In the genomic region with DNA sequence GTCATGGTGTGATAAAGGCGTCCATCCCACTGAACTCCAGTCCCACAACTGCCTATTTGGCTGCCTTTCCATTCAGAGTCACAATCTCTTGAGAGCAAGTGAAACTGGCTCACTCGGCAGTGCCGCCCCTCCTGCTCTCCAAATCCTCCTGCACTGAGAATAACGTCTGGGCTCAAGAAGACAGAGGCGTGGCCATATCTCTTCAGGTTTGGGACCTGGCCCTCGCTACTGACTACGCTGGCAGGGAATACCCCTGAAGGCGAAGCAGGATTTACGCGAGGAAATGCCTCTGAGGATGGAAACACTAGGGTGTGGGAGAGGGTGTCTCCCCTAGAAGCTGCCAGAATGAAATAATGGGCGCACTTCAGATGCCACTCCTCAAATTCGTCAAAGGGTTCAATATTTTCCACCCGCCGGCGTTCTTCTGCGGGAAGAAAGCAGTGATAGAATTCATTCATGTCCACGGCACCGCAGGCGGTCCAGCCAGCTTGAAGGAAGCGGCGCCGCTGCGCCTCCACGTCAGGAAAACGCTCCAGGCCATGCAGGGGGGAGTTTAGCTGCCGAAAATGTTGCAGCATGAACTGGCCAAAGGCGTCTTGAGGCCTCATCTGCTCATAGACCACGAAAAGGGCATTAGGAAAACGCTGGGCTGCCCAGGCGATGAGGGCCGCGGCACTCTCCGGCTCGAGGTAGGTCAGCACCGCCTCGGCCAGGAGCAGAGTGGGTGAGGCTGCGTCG, we compare ENCODE assay signal across 8 cellular contexts. TPM values are rescaled to one million over a fixed set of nuclear protein-coding genes. Genes with fewer than 3 reads are reported as not detected.
DNase-seq lines count a peak whose midpoint lies in the region; ATAC-seq and TF ChIP-seq lines count a peak whose summit lies in the region.

No MANE protein-coding gene starts in this region.

- ATAC-seq in HG03565 (IDR thresholded peaks at IDR 0.05; ENCODE audit: unreplicated experiment) (peak; percentile 18), left ventricle myocardium superior (peak; percentile 25), HG02884 (IDR thresholded peaks at IDR 0.05; ENCODE audit: unreplicated experiment) (no peak), GM21447 (IDR thresholded peaks at IDR 0.05; ENCODE audit: unreplicated experiment) (no peak)

- H3K9me3 Mint-ChIP-seq in activated naive CD8-positive, alpha-beta T cell treated with anti-CD3 and anti-CD28 coated beads for 36 hours, result peaks cover 1% of the 10 kb centered on the region

- peak overlapping the region; percentile 71 for H3K4me3 ChIP-seq in BJ (ENCODE audit: low read depth, low read length)

- no peaks in the 10 kb centered on the region for H3K27me3 Mint-ChIP-seq in activated naive CD8-positive, alpha-beta T cell treated with anti-CD3 and anti-CD28 coated beads for 36 hours

- no peak for TF ChIP-seq CTCF in BJ (IDR thresholded peaks at IDR 0.05; ENCODE audit: insufficient read depth, low read depth, low read length)

- H3K4me3 Mint-ChIP-seq in activated naive CD8-positive, alpha-beta T cell treated with anti-CD3 and anti-CD28 coated beads for 36 hours, result peak overlapping the region; percentile 89

- POLR2A ChIA-PET in BJ (lab: Charles Lee), result no interaction called here

- CTCF ChIA-PET in BJ (lab: Yijun Ruan, JAX), result interaction anchor here (1.1 kb wide), 1 partner anchor 46 kb away, joined by 4 read pairs; no protein-coding TSS in a partner anchor

- DNase-seq in BJ (ENCODE audit: low read depth), result no peak
- DNase-seq in activated naive CD8-positive, alpha-beta T cell treated with anti-CD3 and anti-CD28 coated beads for 36 hours, result peak; percentile 0
- DNase-seq in left ventricle myocardium superior, result peak; percentile 53
- peak; percentile 13 for DNase-seq in putamen (ENCODE audit: low spot score)
- no peak for DNase-seq in retina

- no peaks in the 10 kb centered on the region for H3K27me3 ChIP-seq in BJ (ENCODE audit: control insufficient read depth, insufficient read depth, low read length)

- H3K36me3 ChIP-seq in BJ (ENCODE audit: control insufficient read depth, insufficient read depth, low read length), result no peaks in the 10 kb centered on the region

- peaks cover 32% of the 10 kb centered on the region for H3K4me1 Mint-ChIP-seq in activated naive CD8-positive, alpha-beta T cell treated with anti-CD3 and anti-CD28 coated beads for 36 hours

- intact Hi-C loops in left ventricle myocardium superior (cut with micrococcal nuclease), result no loop called here

- H3K27ac Mint-ChIP-seq in activated naive CD8-positive, alpha-beta T cell treated with anti-CD3 and anti-CD28 coated beads for 36 hours, result peak overlapping the region; percentile 98

- H3K36me3 Mint-ChIP-seq in activated naive CD8-positive, alpha-beta T cell treated with anti-CD3 and anti-CD28 coated beads for 36 hours, result peaks cover 44% of the 10 kb centered on the region

RNA-seq across cellular contexts. Expression of a gene that starts 1.0 kb away (rescaled TPM):
- polyA plus RNA-seq in BJ (2011; rRNA removed), result 8.7 and 10.7 TPM in 2 replicates
- polyA minus RNA-seq in BJ (2011; rRNA and poly(A)+ RNA removed), result 9.1 and 12.0 TPM in 2 replicates
- total RNA-seq in activated naive CD8-positive, alpha-beta T cell treated with anti-CD3 and anti-CD28 coated beads for 36 hours, result 10 to 100 TPM; 12.4 to 14.3 TPM
- 4.4 TPM for total RNA-seq in left ventricle myocardium superior

RNA-seq across cellular contexts. Expression of a gene that starts 27.3 kb away (rescaled TPM):
- polyA plus RNA-seq in BJ (2011; rRNA removed), result not detected in 2 replicates
- polyA minus RNA-seq in BJ (2011; rRNA and poly(A)+ RNA removed), result not detected in 2 replicates
- not detected for total RNA-seq in activated naive CD8-positive, alpha-beta T cell treated with anti-CD3 and anti-CD28 coated beads for 36 hours
- total RNA-seq in left ventricle myocardium superior, result not detected

RNA-seq across cellular contexts. Expression of a gene that starts 41.5 kb away (rescaled TPM):
- polyA plus RNA-seq in BJ (2011; rRNA removed), result 6.4 TPM in 2 replicates
- polyA minus RNA-seq in BJ (2011; rRNA and poly(A)+ RNA removed), result 3.7 and 5.4 TPM in 2 replicates
- 10 to 100 TPM; 23.2 to 26.8 TPM for total RNA-seq in activated naive CD8-positive, alpha-beta T cell treated with anti-CD3 and anti-CD28 coated beads for 36 hours
- total RNA-seq in left ventricle myocardium superior, result 11.6 TPM

RNA-seq across cellular contexts. Expression of a gene that starts 41.5 kb away (rescaled TPM):
- polyA plus RNA-seq in BJ (2011; rRNA removed), result 10.2 and 10.3 TPM in 2 replicates
- polyA minus RNA-seq in BJ (2011; rRNA and poly(A)+ RNA removed), result 10.0 and 10.2 TPM in 2 replicates
- total RNA-seq in activated naive CD8-positive, alpha-beta T cell treated with anti-CD3 and anti-CD28 coated beads for 36 hours, result 10 to 100 TPM; 38.0 to 38.3 TPM
- total RNA-seq in left ventricle myocardium superior, result 13.0 TPM

Comparison
In these comparisons a context has a peak if more than half of its experiments do, and no peak if none do; other contexts are left out.
1. DNase-seq: peak in activated naive CD8-positive, alpha-beta T cell treated with anti-CD3 and anti-CD28 coated beads for 36 hours (single experiment), left ventricle myocardium superior (single experiment) and putamen (single experiment); none in BJ (single experiment) and retina (single experiment).
2. ATAC-seq: peak in HG03565 (single experiment) and left ventricle myocardium superior (single experiment); none in HG02884 (single experiment) and GM21447 (single experiment).